Comparison of ENCODE assay signal across 23 cellular contexts in genomic region chr16:3819175-3819527, GRCh38.
DNase-seq lines count a peak whose midpoint lies in the region; ATAC-seq, FAIRE-seq and TF ChIP-seq lines count a peak whose summit lies in the region.
"Had no signal": no experiment of that assay in that cellular context is flagged by ENCODE, and none has a peak within 500 bp of the region (broad histone marks: within the 10 kb centered on the region; RNA-seq: fewer than 3 reads in every experiment).

No MANE protein-coding gene starts in this region.

- intact Hi-C loops in K562 (cut with micrococcal nuclease): no loop called here
- intact Hi-C loops in right cardiac atrium (cut with DNase I): no loop called here
- intact Hi-C loops in HepG2 (cut with micrococcal nuclease; ENCODE audit: unreplicated experiment): loop anchor here (10.0 kb wide), 1 partner anchor 56 kb away; no protein-coding TSS in a partner anchor

- peak overlapping the region in 1 of 3 donors; percentile 97 for H3K27ac Mint-ChIP-seq in IgD-negative memory B cell
- H3K27ac Mint-ChIP-seq in nephron: peak overlapping the region; percentile 62 to 72 (median 64)
- H3K27ac Mint-ChIP-seq: activated CD4-positive, alpha-beta T cell treated with anti-CD3 and anti-CD28 coated beads, Interleukin-2, amount 10 ng/mL, durations not matched to agents 7 days and 5 days had no signal

- H3K9ac ChIP-seq in BLaER1 (no peak overlapping the region), K562 (ENCODE audit: insufficient read depth in 1 of 2, low read depth in 2 of 2, low read length in 2 of 2) (no peak overlapping the region), HepG2 (ENCODE audit: insufficient read depth, low read depth, low read length) (no peak overlapping the region)

- H3K27me3 ChIP-seq in BLaER1: no peaks in the 10 kb centered on the region
- H3K27me3 ChIP-seq in K562 (ENCODE audit: control insufficient read depth in 2 of 2, insufficient read depth in 2 of 2, low read length in 2 of 2): no peaks in the 10 kb centered on the region
- H3K27me3 ChIP-seq in right cardiac atrium (ENCODE audit: control insufficient read depth, insufficient read depth): no peaks in the 10 kb centered on the region
- H3K27me3 ChIP-seq in HepG2 (ENCODE audit: control insufficient read depth in 1 of 2, insufficient read depth in 2 of 2, low read length in 2 of 2): no peaks in the 10 kb centered on the region; a peak in 1 of 5 replicates
- H3K27me3 ChIP-seq: body of pancreas, colonic mucosa, heart right ventricle had no signal

- H3K4me3 ChIP-seq in BLaER1: no peak overlapping the region
- no peak overlapping the region for H3K4me3 ChIP-seq in K562
- H3K4me3 ChIP-seq in right cardiac atrium (ENCODE audit: low read length): no peak overlapping the region
- H3K4me3 ChIP-seq in HepG2 (replicated peaks in 1 of 3; ENCODE audit: insufficient read depth in 1 of 3, low read depth in 2 of 3, low read length in 3 of 3): no peak overlapping the region
- H3K4me3 ChIP-seq: body of pancreas, colonic mucosa, heart right ventricle, lower lobe of right lung had no signal

- H3K79me2 ChIP-seq in K562 (ENCODE audit: control insufficient read depth, insufficient read depth, low read length) (peaks cover 95% of the 10 kb centered on the region), HepG2 (ENCODE audit: insufficient read depth, low read length) (peaks cover 96% of the 10 kb centered on the region)

- H3K36me3 ChIP-seq in BLaER1: peaks cover 35% of the 10 kb centered on the region; the same call in 1 of the 2 replicates
- no peaks in the 10 kb centered on the region for H3K36me3 ChIP-seq in K562 (ENCODE audit: control insufficient read depth, insufficient read depth, low read length)
- H3K36me3 ChIP-seq in HepG2 (replicated peaks in 1 of 2; ENCODE audit: control insufficient read depth in 1 of 2, insufficient read depth in 2 of 2, low read length in 2 of 2): peaks cover 4 to 8% of the 10 kb centered on the region in 2 experiments; a peak in 1 of 5 replicates
- H3K36me3 ChIP-seq: colonic mucosa, heart right ventricle, lower lobe of right lung had no signal

- H3K4me3 Mint-ChIP-seq in IgD-negative memory B cell: peak overlapping the region in 3 of 4 donors; percentile 46 to 81 (median 50)
- peak overlapping the region in 1 of 3 experiments; percentile 18 for H3K4me3 Mint-ChIP-seq in nephron

- H3K36me3 Mint-ChIP-seq in IgD-negative memory B cell (no peaks in the 10 kb centered on the region), nephron (ENCODE audit: low read depth) (peaks cover 3% of the 10 kb centered on the region)

- H3K9me3 Mint-ChIP-seq in IgD-negative memory B cell (peaks cover 0 to 2% (median 0%) of the 10 kb centered on the region in 3 donors), nephron (no peaks in the 10 kb centered on the region)
- H3K9me3 Mint-ChIP-seq: activated CD4-positive, alpha-beta T cell treated with anti-CD3 and anti-CD28 coated beads, Interleukin-2, amount 10 ng/mL, durations not matched to agents 7 days and 5 days; HFFc6 had no signal

- POLR2A ChIA-PET in K562 (lab: Yijun Ruan, JAX) (no interaction called here), HepG2 (lab: Yijun Ruan, JAX) (no interaction called here)

- TF ChIP-seq CTCF in K562 (IDR thresholded peaks at IDR 0.05 in 2 of 3, conservative IDR thresholded peaks at IDR 0.05 in 1 of 3; ENCODE audit: insufficient read depth in 2 of 3, low read depth in 1 of 3, low read length in 3 of 3) (no peak), nephron (IDR thresholded peaks at IDR 0.05; ENCODE audit: unreplicated experiment in 3 of 3) (no peak), HepG2 (CRISPR knock-in tag; IDR thresholded peaks at IDR 0.05) (no peak)

- in situ Hi-C loops in K562 (cut with MboI) (no loop called here), HepG2 (cut with HindIII; ENCODE audit: extremely low pct_ligation_motif_present, low pct_unique_long_range_greater_than_20kb) (no loop called here)

- peaks cover 9% of the 10 kb centered on the region for H3K9me1 ChIP-seq in K562 (ENCODE audit: control insufficient read depth, insufficient read depth, low read length)

- no peaks in the 10 kb centered on the region for H3K27me3 Mint-ChIP-seq in IgD-negative memory B cell
- no peaks in the 10 kb centered on the region for H3K27me3 Mint-ChIP-seq in nephron (ENCODE audit: low read depth)
- H3K27me3 Mint-ChIP-seq: activated CD4-positive, alpha-beta T cell treated with anti-CD3 and anti-CD28 coated beads, Interleukin-2, amount 10 ng/mL, durations not matched to agents 7 days and 5 days had no signal

- H3K27ac ChIP-seq in BLaER1: no peak overlapping the region
- H3K27ac ChIP-seq in K562 (ENCODE audit: extremely low read depth, low read depth, low read length): no peak overlapping the region
- H3K27ac ChIP-seq in right cardiac atrium (ENCODE audit: low read length): no peak overlapping the region
- H3K27ac ChIP-seq in HepG2 (ENCODE audit: extremely low read length, insufficient read depth, low read length): no peak overlapping the region
- H3K27ac ChIP-seq: colonic mucosa, lower lobe of right lung had no signal

- H3K4me1 ChIP-seq in BLaER1: peaks cover 71% of the 10 kb centered on the region
- peaks cover 18% of the 10 kb centered on the region in 2 experiments for H3K4me1 ChIP-seq in K562 (replicated peaks in 1 of 2; ENCODE audit: control insufficient read depth in 2 of 2, insufficient read depth in 2 of 2, low read length in 2 of 2)
- H3K4me1 ChIP-seq in right cardiac atrium (ENCODE audit: control insufficient read depth, insufficient read depth, low read length): peaks cover 46% of the 10 kb centered on the region
- peaks cover 26% of the 10 kb centered on the region for H3K4me1 ChIP-seq in HepG2 (ENCODE audit: insufficient read depth, low read length)

- DNase-seq in K562 (ENCODE audit: extremely low read depth in 1 of 4, low spot score in 3 of 4): no peak
- DNase-seq in activated CD4-positive, CD25-positive, alpha-beta regulatory T cell (lab: John Stamatoyannopoulos, UW): no peak
- DNase-seq in right cardiac atrium: no peak
- no peak for DNase-seq in HepG2 (ENCODE audit: low spot score)
- DNase-seq: ACHN; activated CD8-positive, alpha-beta memory T cell treated with anti-CD3 and anti-CD28 coated beads, Interleukin-2, amount 50 U/mL, for 48 hours; activated naive CD4-positive, alpha-beta T cell; body of pancreas; colonic mucosa; DMS79 treated with DMSO at 0.1 percent for 48 hours; heart right ventricle; HFFc6; lower lobe of right lung; NCI-H1092; NCI-H2081; NCI-H446 treated with DMSO at 0.1 percent for 48 hours; RPMI8226 had no signal

- H2AFZ ChIP-seq in K562 (ENCODE audit: low read depth, low read length): no peak overlapping the region
- H2AFZ ChIP-seq in HepG2 (ENCODE audit: low read length): no peak overlapping the region

- WGBS in K562 (ENCODE audit: insufficient coverage, low coverage, missing lambda C conversion rate): 88% methylated on average over 5 of the region's 6 CpGs
- WGBS in right cardiac atrium: 61% methylated on average over 6 of the region's 6 CpGs
- 95% methylated on average over 6 of the region's 6 CpGs for WGBS in HepG2 (ENCODE audit: low lambda C conversion rate)

- H3K9me3 ChIP-seq in BLaER1 (no peaks in the 10 kb centered on the region), K562 (replicated peaks; ENCODE audit: control insufficient read depth, insufficient read depth, low read depth, low read length) (no peaks in the 10 kb centered on the region), right cardiac atrium (ENCODE audit: control insufficient read depth, low read length) (no peaks in the 10 kb centered on the region), HepG2 (ENCODE audit: low read length) (no peaks in the 10 kb centered on the region)
- H3K9me3 ChIP-seq: body of pancreas, colonic mucosa, heart right ventricle, lower lobe of right lung had no signal

- FAIRE-seq in K562 (lab: Jason Lieb, UNC) (peak; percentile 35), HepG2 (lab: Jason Lieb, UNC) (no peak)
- FAIRE-seq: islet of Langerhans had no signal

- ATAC-seq in K562 (no peak), HG03432 (IDR thresholded peaks at IDR 0.05; ENCODE audit: unreplicated experiment) (no peak), right cardiac atrium (no peak), HepG2 (no peak)
- ATAC-seq: lower lobe of right lung had no signal

- TF ChIP-seq POLR2A in K562 (conservative IDR thresholded peaks at IDR 0.05) (no peak), HepG2 (IDR thresholded peaks at IDR 0.05; ENCODE audit: insufficient read depth in 1 of 2, low read depth in 2 of 2, low read length in 2 of 2) (no peak)

- TF ChIP-seq RAD21 in K562 (CRISPR knock-in tag; conservative IDR thresholded peaks at IDR 0.05 in 1 of 2, IDR thresholded peaks at IDR 0.05 in 1 of 2): no peak
- no peak for TF ChIP-seq RAD21 in HepG2 (CRISPR knock-in tag; IDR thresholded peaks at IDR 0.05)

- no peak for TF ChIP-seq EP300 in K562 (IDR thresholded peaks at IDR 0.05; ENCODE audit: low read length)
- TF ChIP-seq EP300 in HepG2 (IDR thresholded peaks at IDR 0.05; ENCODE audit: low read depth in 2 of 2, low read length in 2 of 2): no peak
- TF ChIP-seq EP300 in HepG2 (CRISPR knock-in tag; IDR thresholded peaks at IDR 0.05; ENCODE audit: borderline replicate concordance): no peak

- peaks cover 66 to 79% (median 68%) of the 10 kb centered on the region in 3 donors for H3K4me1 Mint-ChIP-seq in IgD-negative memory B cell
- H3K4me1 Mint-ChIP-seq in nephron: peaks cover 71% of the 10 kb centered on the region

- BruUV-seq in K562 (replicated peaks; lab: Mats Ljungman, UMichigan) (no TSS peak), HepG2 (replicated peaks; lab: Mats Ljungman, UMichigan) (no TSS peak)

- H4K20me1 ChIP-seq in BLaER1 (peaks cover 100% of the 10 kb centered on the region), K562 (replicated peaks; ENCODE audit: control insufficient read depth, insufficient read depth, low read length) (peaks cover 54% of the 10 kb centered on the region), HepG2 (ENCODE audit: insufficient read depth, low read length) (peaks cover 57% of the 10 kb centered on the region)

- CTCF ChIA-PET in K562 (lab: Yijun Ruan, JAX; ENCODE audit: low intra/inter-chr PET ratio) (no interaction called here), HepG2 (lab: Yijun Ruan, JAX; ENCODE audit: low intra/inter-chr PET ratio, low total read pairs) (no interaction called here)

- H3K4me2 ChIP-seq in BLaER1 (peak overlapping the region; percentile 76), K562 (ENCODE audit: insufficient read depth, low read length) (no peak overlapping the region), HepG2 (ENCODE audit: low read depth, low read length) (no peak overlapping the region)

TF ChIP-seq in K562, 482 proteins besides CTCF, POLR2A, EP300 and RAD21 (continues in another document):
- TF ChIP-seq MED1 (CRISPR knock-in tag; IDR thresholded peaks at IDR 0.05; ENCODE audit: borderline replicate concordance): no peak
- no peak for TF ChIP-seq CBX8 (IDR thresholded peaks at IDR 0.05; ENCODE audit: borderline replicate concordance, extremely low read depth, low read depth, low read length, poor library complexity, severe bottlenecking)

TF ChIP-seq in HepG2, 621 proteins besides CTCF, POLR2A, EP300 and RAD21 (continues in another document):
- TF ChIP-seq TCF12 (IDR thresholded peaks at IDR 0.05) (no peak), TCF12 (CRISPR knock-in tag; IDR thresholded peaks at IDR 0.05) (no peak), ISL2 (CRISPR knock-in tag; IDR thresholded peaks at IDR 0.05) (no peak), EHMT2 (IDR thresholded peaks at IDR 0.05; ENCODE audit: borderline replicate concordance, low read depth, low read length) (no peak)
